Comparison of ENCODE assay signal across 17 cellular contexts in the genomic region with DNA sequence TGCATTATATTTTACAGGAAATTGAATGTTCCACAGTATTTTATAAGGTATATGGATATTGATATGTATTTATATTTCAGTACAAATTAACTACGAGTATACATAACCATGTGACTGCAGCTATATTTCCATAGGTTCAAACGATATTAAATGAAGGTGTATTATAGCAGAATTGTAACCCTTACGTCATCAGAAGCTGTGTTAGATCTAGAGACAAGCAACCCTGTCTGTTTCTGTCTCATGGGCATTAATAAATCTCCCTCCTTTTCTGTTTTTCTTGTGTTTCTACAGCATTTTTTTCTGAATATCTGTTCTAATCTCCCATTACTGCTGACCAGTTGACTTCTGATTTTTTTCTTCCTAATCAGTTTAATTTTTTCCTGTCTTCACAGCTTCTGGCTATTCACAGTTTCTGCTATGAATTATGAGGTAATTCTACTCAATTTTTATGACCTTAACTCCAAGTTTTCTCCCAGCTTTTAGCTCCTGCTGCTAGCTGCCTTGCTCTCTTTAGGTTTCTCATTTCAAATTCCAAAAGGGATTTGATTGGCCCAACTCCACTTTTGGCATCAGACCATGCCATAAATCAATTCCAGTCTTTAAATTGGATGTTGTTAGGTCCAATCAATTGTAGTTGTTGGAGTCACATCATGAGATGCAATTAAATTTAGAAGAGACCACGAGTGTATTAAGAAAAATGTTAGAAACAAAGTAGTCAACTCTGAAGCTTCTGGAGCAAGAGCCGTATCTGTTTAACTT.
DNase-seq lines count a peak whose midpoint lies in the region; ATAC-seq and TF ChIP-seq lines count a peak whose summit lies in the region.
"Had no signal": no experiment of that assay in that cellular context is flagged by ENCODE, and none has a peak within 500 bp of the region (broad histone marks: within the 10 kb centered on the region; RNA-seq: fewer than 3 reads in every experiment).

No MANE protein-coding gene starts in this region.

- H3K4me3 ChIP-seq in GM23338 (no peak overlapping the region), endocrine pancreas (ENCODE audit: control insufficient read depth, insufficient read depth, low read length) (peak overlapping the region; percentile 4), gastroesophageal sphincter (no peak overlapping the region)
- H3K4me3 ChIP-seq: A549; BLaER1 treated with 17β-estradiol and CSF1 and Interleukin-3, amounts not matched to agents 10 nM and 100 nM had no signal

- H3K4me1 Mint-ChIP-seq in GM23338 (peaks cover 10% of the 10 kb centered on the region; the same call in 2 of the 3 replicates), nephron progenitor cell (peaks cover 13% of the 10 kb centered on the region)
- H3K4me1 Mint-ChIP-seq: B cell had no signal

- H3K36me3 ChIP-seq in GM23338 (ENCODE audit: insufficient read depth) (no peaks in the 10 kb centered on the region), endocrine pancreas (ENCODE audit: control insufficient read depth, insufficient read depth, low read length) (no peaks in the 10 kb centered on the region), gastroesophageal sphincter (no peaks in the 10 kb centered on the region)
- H3K36me3 ChIP-seq: BLaER1 treated with 17β-estradiol and CSF1 and Interleukin-3, amounts not matched to agents 10 nM and 100 nM had no signal

- peak; percentile 43 for DNase-seq in NCI-H82 (lab: John Stamatoyannopoulos, UW)
- DNase-seq in NCI-H82 treated with DMSO at 0.1 percent for 48 hours (lab: John Stamatoyannopoulos, UW; ENCODE audit: unreplicated experiment) = no peak
- no peak for DNase-seq in GM23338 (ENCODE audit: low spot score)
- DNase-seq in nephron progenitor cell = no peak
- DNase-seq in activated CD4-positive, CD25-positive, alpha-beta regulatory T cell (lab: John Stamatoyannopoulos, UW) = no peak
- no peak for DNase-seq in NCI-H526 treated with DMSO at 0.1 percent for 48 hours (lab: John Stamatoyannopoulos, UW)
- DNase-seq: Calu3; CD8-positive, alpha-beta T cell; DMS79 treated with DMSO at 0.1 percent for 48 hours; GF-D8; H9 had no signal

- H2AFZ ChIP-seq in GM23338 = peak overlapping the region; percentile 12; the same call in 1 of the 2 replicates

- no peak for ATAC-seq in GM23338
- ATAC-seq in gastroesophageal sphincter = no peak
- ATAC-seq: A549; CD8-positive, alpha-beta T cell had no signal

- no peaks in the 10 kb centered on the region for H3K9me2 ChIP-seq in GM23338 (ENCODE audit: insufficient read depth)

- H3K27me3 Mint-ChIP-seq in GM23338 (ENCODE audit: insufficient read depth, low read depth, poor library complexity) = no peaks in the 10 kb centered on the region
- peaks cover 3% of the 10 kb centered on the region for H3K27me3 Mint-ChIP-seq in nephron progenitor cell (ENCODE audit: low read depth, poor library complexity)
- H3K27me3 Mint-ChIP-seq: B cell had no signal

- H3K79me2 ChIP-seq in GM23338 (replicated peaks; ENCODE audit: insufficient read depth) = no peaks in the 10 kb centered on the region

- H3K9me3 ChIP-seq in endocrine pancreas (ENCODE audit: control insufficient read depth, low read length) (no peaks in the 10 kb centered on the region), gastroesophageal sphincter (no peaks in the 10 kb centered on the region)
- H3K9me3 ChIP-seq: A549; BLaER1 treated with 17β-estradiol and CSF1 and Interleukin-3, amounts not matched to agents 10 nM and 100 nM had no signal

- H4K20me1 ChIP-seq in GM23338 (replicated peaks; ENCODE audit: insufficient read depth) = no peaks in the 10 kb centered on the region
- H4K20me1 ChIP-seq: BLaER1 treated with 17β-estradiol and CSF1 and Interleukin-3, amounts not matched to agents 10 nM and 100 nM had no signal

- no peak for TF ChIP-seq CTCF in GM23338 (conservative IDR thresholded peaks at IDR 0.05; ENCODE audit: low read depth in 2 of 2)
- TF ChIP-seq CTCF in nephron progenitor cell (IDR thresholded peaks at IDR 0.05) = no peak
- no peak for TF ChIP-seq CTCF in gastroesophageal sphincter (IDR thresholded peaks at IDR 0.05)

- WGBS in gastroesophageal sphincter (ENCODE audit: low coverage in 1 of 2), 2 donors = 71 to 73% methylated on average over 5 of the region's 5 CpGs

- H3K4me3 Mint-ChIP-seq in GM23338 = no peak overlapping the region
- H3K4me3 Mint-ChIP-seq in nephron progenitor cell = no peak overlapping the region
- H3K4me3 Mint-ChIP-seq: B cell; CD8-positive, alpha-beta T cell; H9 had no signal

- no peak for TF ChIP-seq EP300 in gastroesophageal sphincter (IDR thresholded peaks at IDR 0.05)

- H3K27ac Mint-ChIP-seq in GM23338 (0 out of 2 replicates have a peak overlapping the region, but pooled peaks have one; percentile 2), nephron progenitor cell (peak overlapping the region; percentile 55)
- H3K27ac Mint-ChIP-seq: B cell; CD8-positive, alpha-beta T cell had no signal

- no peak overlapping the region for H3K9ac ChIP-seq in endocrine pancreas (ENCODE audit: control insufficient read depth, insufficient read depth, low read length)
- H3K9ac ChIP-seq: BLaER1 treated with 17β-estradiol and CSF1 and Interleukin-3, amounts not matched to agents 10 nM and 100 nM had no signal

- 0 out of 2 replicates have a peak, but pooled peaks cover 5% of the 10 kb centered on the region for H3K4me1 ChIP-seq in GM23338 (ENCODE audit: insufficient read depth)
- no peaks in the 10 kb centered on the region for H3K4me1 ChIP-seq in endocrine pancreas (ENCODE audit: control insufficient read depth, insufficient read depth, low read length)
- H3K4me1 ChIP-seq in gastroesophageal sphincter = no peaks in the 10 kb centered on the region
- H3K4me1 ChIP-seq: A549; BLaER1 treated with 17β-estradiol and CSF1 and Interleukin-3, amounts not matched to agents 10 nM and 100 nM had no signal

- H3K4me2 ChIP-seq in GM23338 = no peak overlapping the region
- H3K4me2 ChIP-seq: A549; BLaER1 treated with 17β-estradiol and CSF1 and Interleukin-3, amounts not matched to agents 10 nM and 100 nM had no signal

- no peaks in the 10 kb centered on the region for H3K27me3 ChIP-seq in GM23338 (ENCODE audit: insufficient read depth)
- H3K27me3 ChIP-seq in endocrine pancreas (ENCODE audit: control insufficient read depth, insufficient read depth, low read length) = no peaks in the 10 kb centered on the region
- no peaks in the 10 kb centered on the region for H3K27me3 ChIP-seq in gastroesophageal sphincter
- H3K27me3 ChIP-seq: BLaER1 treated with 17β-estradiol and CSF1 and Interleukin-3, amounts not matched to agents 10 nM and 100 nM had no signal

- no peaks in the 10 kb centered on the region for H3F3A ChIP-seq in GM23338 (replicated peaks; ENCODE audit: low read depth)

- H3K27ac ChIP-seq in GM23338 (ENCODE audit: low read depth) (no peak overlapping the region), gastroesophageal sphincter (no peak overlapping the region)
- H3K27ac ChIP-seq: 22Rv1; A549; BLaER1 treated with 17β-estradiol and CSF1 and Interleukin-3, amounts not matched to agents 10 nM and 100 nM had no signal

- H3K36me3 Mint-ChIP-seq in GM23338 (ENCODE audit: low read depth) (no peaks in the 10 kb centered on the region), nephron progenitor cell (ENCODE audit: low read depth) (no peaks in the 10 kb centered on the region)
- H3K36me3 Mint-ChIP-seq: CD8-positive, alpha-beta T cell had no signal

- H3K9me3 Mint-ChIP-seq in GM23338 = no peaks in the 10 kb centered on the region
- H3K9me3 Mint-ChIP-seq in nephron progenitor cell = no peaks in the 10 kb centered on the region
- H3K9me3 Mint-ChIP-seq: CD8-positive, alpha-beta T cell; H9 had no signal

- no peak for TF ChIP-seq POLR2A in gastroesophageal sphincter (IDR thresholded peaks at IDR 0.05)

TF ChIP-seq in GM23338, 12 proteins besides CTCF, POLR2A, EP300 and RAD21:
- TF ChIP-seq JUNB (IDR thresholded peaks at IDR 0.05; ENCODE audit: unreplicated experiment) = no peak
- no peak for TF ChIP-seq STAT1 (IDR thresholded peaks at IDR 0.05; ENCODE audit: unreplicated experiment)
- TF ChIP-seq NANOG (IDR thresholded peaks at IDR 0.05; ENCODE audit: borderline replicate concordance) = no peak
- TF ChIP-seq EZH2 (IDR thresholded peaks at IDR 0.05; ENCODE audit: low read depth, unreplicated experiment) = no peak
- no peak for TF ChIP-seq ETS1 (IDR thresholded peaks at IDR 0.05)
- TF ChIP-seq, protein P1, sequence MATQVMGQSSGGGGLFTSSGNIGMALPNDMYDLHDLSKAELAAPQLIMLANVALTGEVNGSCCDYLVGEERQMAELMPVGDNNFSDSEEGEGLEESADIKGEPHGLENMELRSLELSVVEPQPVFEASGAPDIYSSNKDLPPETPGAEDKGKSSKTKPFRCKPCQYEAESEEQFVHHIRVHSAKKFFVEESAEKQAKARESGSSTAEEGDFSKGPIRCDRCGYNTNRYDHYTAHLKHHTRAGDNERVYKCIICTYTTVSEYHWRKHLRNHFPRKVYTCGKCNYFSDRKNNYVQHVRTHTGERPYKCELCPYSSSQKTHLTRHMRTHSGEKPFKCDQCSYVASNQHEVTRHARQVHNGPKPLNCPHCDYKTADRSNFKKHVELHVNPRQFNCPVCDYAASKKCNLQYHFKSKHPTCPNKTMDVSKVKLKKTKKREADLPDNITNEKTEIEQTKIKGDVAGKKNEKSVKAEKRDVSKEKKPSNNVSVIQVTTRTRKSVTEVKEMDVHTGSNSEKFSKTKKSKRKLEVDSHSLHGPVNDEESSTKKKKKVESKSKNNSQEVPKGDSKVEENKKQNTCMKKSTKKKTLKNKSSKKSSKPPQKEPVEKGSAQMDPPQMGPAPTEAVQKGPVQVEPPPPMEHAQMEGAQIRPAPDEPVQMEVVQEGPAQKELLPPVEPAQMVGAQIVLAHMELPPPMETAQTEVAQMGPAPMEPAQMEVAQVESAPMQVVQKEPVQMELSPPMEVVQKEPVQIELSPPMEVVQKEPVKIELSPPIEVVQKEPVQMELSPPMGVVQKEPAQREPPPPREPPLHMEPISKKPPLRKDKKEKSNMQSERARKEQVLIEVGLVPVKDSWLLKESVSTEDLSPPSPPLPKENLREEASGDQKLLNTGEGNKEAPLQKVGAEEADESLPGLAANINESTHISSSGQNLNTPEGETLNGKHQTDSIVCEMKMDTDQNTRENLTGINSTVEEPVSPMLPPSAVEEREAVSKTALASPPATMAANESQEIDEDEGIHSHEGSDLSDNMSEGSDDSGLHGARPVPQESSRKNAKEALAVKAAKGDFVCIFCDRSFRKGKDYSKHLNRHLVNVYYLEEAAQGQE (IDR thresholded peaks at IDR 0.05; ENCODE audit: unreplicated experiment) = no peak
- no peak for TF ChIP-seq ZNF114 (CRISPR knock-in tag; IDR thresholded peaks at IDR 0.05)
- TF ChIP-seq ZNF331 (CRISPR knock-in tag; IDR thresholded peaks at IDR 0.05; ENCODE audit: low read depth) = no peak
TF ChIP-seq in GM23338: peak in this region for 0.
